Comparison of ENCODE assay signal across 20 cellular contexts in the genomic region with DNA sequence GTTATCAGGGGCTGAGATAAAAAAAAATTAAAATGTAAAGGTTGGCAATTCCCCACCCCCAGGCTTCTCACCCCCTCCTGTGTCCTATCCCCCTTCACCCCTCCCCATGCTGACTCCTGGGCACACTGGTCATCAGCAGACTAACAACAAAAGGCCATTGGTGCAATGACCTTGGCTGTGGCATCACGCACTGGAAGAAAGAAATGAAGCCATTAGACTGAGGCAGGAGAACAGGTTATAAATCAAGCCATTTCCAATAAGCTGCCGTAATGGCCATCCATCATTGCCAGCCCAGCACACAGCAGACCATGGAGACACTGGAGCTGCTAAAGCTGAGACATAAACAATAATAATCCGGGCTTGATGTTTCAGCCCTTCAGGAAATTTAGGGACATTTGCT.
"Had no signal": no experiment of that assay in that cellular context is flagged by ENCODE, and none has a peak within 500 bp of the region (broad histone marks: within the 10 kb centered on the region; RNA-seq: fewer than 3 reads in every experiment).

No MANE protein-coding gene starts in this region.

- H3K4me3 Mint-ChIP-seq: activated B cell treated with CpG ODN at 0.5 μM for 24 hours; activated CD8-positive, alpha-beta T cell treated with anti-CD3 and anti-CD28 coated beads for 36 hours; activated naive CD4-positive, alpha-beta T cell treated with anti-CD3 and anti-CD28 coated beads, Interleukin-2, amount 50 U/mL, for 24 hours; activated T-cell treated with anti-CD3 and anti-CD28 coated beads, Interleukin-2, amount 50 U/mL, for 4 hours; naive thymus-derived CD8-positive, alpha-beta T cell; stimulated activated naive B cell treated with anti-CD40 and anti-IgM and Interleukin-4, amounts not matched to agents 10 μg/mL and 1 μg/mL and 100 μg/mL, for 72 hours had no signal

- DNase-seq: activated B cell treated with CpG ODN at 0.5 μM for 24 hours; activated CD4-positive, alpha-beta T cell treated with anti-CD3 and anti-CD28 coated beads for 48 hours; activated CD8-positive, alpha-beta T cell treated with anti-CD3 and anti-CD28 coated beads for 36 hours; activated effector memory CD4-positive, alpha-beta T cell treated with Interleukin-2 at 50 U/mL for 16 hours; activated T-cell treated with anti-CD3 and anti-CD28 coated beads, Interleukin-2, amount 50 U/mL, for 4 hours; caudate nucleus; erythroblast; left ventricle myocardium inferior; naive thymus-derived CD8-positive, alpha-beta T cell; posterior cingulate gyrus; stimulated activated CD4-positive, alpha-beta T cell treated with anti-CD3 and anti-CD28 coated beads, Interleukin-4, amount 100 ng/mL, for 1 hour; stimulated activated naive B cell treated with anti-CD40 and anti-IgM and Interleukin-4, amounts not matched to agents 10 μg/mL and 1 μg/mL and 100 μg/mL, for 72 hours; tibial artery had no signal

- H3K4me1 ChIP-seq: left ventricle myocardium inferior, tibial artery had no signal

- H3K4me1 Mint-ChIP-seq: activated B cell treated with CpG ODN at 0.5 μM for 24 hours; activated naive CD4-positive, alpha-beta T cell treated with anti-CD3 and anti-CD28 coated beads, Interleukin-2, amount 50 U/mL, for 24 hours; naive thymus-derived CD8-positive, alpha-beta T cell; stimulated activated naive B cell treated with anti-CD40 and anti-IgM and Interleukin-4, amounts not matched to agents 10 μg/mL and 1 μg/mL and 100 μg/mL, for 72 hours had no signal

- H3K27ac Mint-ChIP-seq: activated B cell treated with CpG ODN at 0.5 μM for 24 hours; activated CD8-positive, alpha-beta T cell treated with anti-CD3 and anti-CD28 coated beads for 36 hours; activated naive CD4-positive, alpha-beta T cell treated with anti-CD3 and anti-CD28 coated beads, Interleukin-2, amount 50 U/mL, for 24 hours; naive thymus-derived CD8-positive, alpha-beta T cell; stimulated activated naive B cell treated with anti-CD40 and anti-IgM and Interleukin-4, amounts not matched to agents 10 μg/mL and 1 μg/mL and 100 μg/mL, for 72 hours had no signal

- H3K36me3 ChIP-seq: gastroesophageal sphincter, left ventricle myocardium inferior, neutrophil, tibial artery had no signal

- H3K27me3 Mint-ChIP-seq: activated B cell treated with CpG ODN at 0.5 μM for 24 hours; activated CD8-positive, alpha-beta T cell treated with anti-CD3 and anti-CD28 coated beads for 36 hours; activated naive CD4-positive, alpha-beta T cell treated with anti-CD3 and anti-CD28 coated beads, Interleukin-2, amount 50 U/mL, for 24 hours; naive thymus-derived CD8-positive, alpha-beta T cell; stimulated activated naive B cell treated with anti-CD40 and anti-IgM and Interleukin-4, amounts not matched to agents 10 μg/mL and 1 μg/mL and 100 μg/mL, for 72 hours had no signal

- H3K36me3 Mint-ChIP-seq: activated naive CD4-positive, alpha-beta T cell treated with anti-CD3 and anti-CD28 coated beads, Interleukin-2, amount 50 U/mL, for 24 hours; naive thymus-derived CD8-positive, alpha-beta T cell; stimulated activated naive B cell treated with anti-CD40 and anti-IgM and Interleukin-4, amounts not matched to agents 10 μg/mL and 1 μg/mL and 100 μg/mL, for 72 hours had no signal

- FAIRE-seq: colon, keratinocyte, TTC549 had no signal

- H3K4me3 ChIP-seq: gastroesophageal sphincter, hepatocyte, left ventricle myocardium inferior, tibial artery had no signal

- H2AFZ ChIP-seq: hepatocyte had no signal

- H3K79me2 ChIP-seq: hepatocyte had no signal

- H3K27ac ChIP-seq: gastroesophageal sphincter, hepatocyte, left ventricle myocardium inferior, neutrophil, tibial artery had no signal

- H3K9me3 ChIP-seq: gastroesophageal sphincter, left ventricle myocardium inferior, neutrophil, tibial artery had no signal

- ATAC-seq: activated CD8-positive, alpha-beta T cell treated with anti-CD3 and anti-CD28 coated beads for 36 hours; activated T-cell treated with anti-CD3 and anti-CD28 coated beads, Interleukin-2, amount 50 U/mL, for 4 hours; gastroesophageal sphincter; naive thymus-derived CD8-positive, alpha-beta T cell; stimulated activated naive B cell treated with anti-CD40 and anti-IgM and Interleukin-4, amounts not matched to agents 10 μg/mL and 1 μg/mL and 100 μg/mL, for 72 hours had no signal

- H3K27me3 ChIP-seq: gastroesophageal sphincter, hepatocyte, neutrophil, tibial artery had no signal

- H3K9me3 Mint-ChIP-seq: activated B cell treated with CpG ODN at 0.5 μM for 24 hours; activated CD8-positive, alpha-beta T cell treated with anti-CD3 and anti-CD28 coated beads for 36 hours; activated naive CD4-positive, alpha-beta T cell treated with anti-CD3 and anti-CD28 coated beads, Interleukin-2, amount 50 U/mL, for 24 hours; activated T-cell treated with anti-CD3 and anti-CD28 coated beads, Interleukin-2, amount 50 U/mL, for 4 hours had no signal
